Comparison of ENCODE assay signal across 8 cellular contexts in the genomic region with DNA sequence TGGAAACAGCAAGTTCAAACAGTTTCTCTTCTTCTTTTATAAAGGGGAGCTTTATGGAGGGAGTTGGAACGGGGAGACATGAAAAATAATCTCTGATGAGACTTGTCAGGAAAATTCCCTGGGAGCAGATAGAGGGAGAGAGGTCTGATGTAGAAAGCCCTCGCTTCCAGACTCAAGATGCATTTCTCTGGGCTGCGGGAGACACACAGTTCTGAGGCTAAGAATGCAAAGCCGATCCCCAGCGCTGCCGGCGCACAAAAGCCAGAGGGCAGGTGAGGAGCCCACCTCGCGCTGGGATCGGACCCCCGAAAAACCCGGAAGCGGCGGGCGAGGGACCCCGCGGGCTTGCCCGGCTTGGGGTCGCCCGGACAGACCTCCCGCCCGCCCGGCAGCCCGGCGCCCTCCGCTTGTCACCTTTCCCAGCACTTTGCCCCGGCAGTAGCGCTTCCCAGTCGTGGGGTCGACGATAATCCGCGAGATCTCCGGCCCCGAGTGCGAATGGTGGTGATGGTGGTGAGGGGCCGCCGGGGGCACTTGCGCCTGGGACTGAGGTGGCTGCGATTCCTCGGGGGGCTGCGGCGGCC. TPM values are rescaled to one million over a fixed set of nuclear protein-coding genes. Genes with fewer than 3 reads are reported as not detected.
DNase-seq lines count a peak whose midpoint lies in the region; ATAC-seq, FAIRE-seq and TF ChIP-seq lines count a peak whose summit lies in the region.

No MANE protein-coding gene starts in this region.

- peaks cover 2% of the 10 kb centered on the region for H3K36me3 Mint-ChIP-seq in CD8-positive, alpha-beta T cell
- H3K36me3 Mint-ChIP-seq in H9 (ENCODE audit: insufficient read depth in 1 of 3, low read depth in 3 of 3) = peaks cover 3 to 38% (median 31%) of the 10 kb centered on the region in 3 experiments
- peaks cover 3 to 8% of the 10 kb centered on the region in 2 donors for H3K36me3 Mint-ChIP-seq in stimulated activated naive B cell treated with anti-CD40 and anti-IgM and Interleukin-4, amounts not matched to agents 10 μg/mL and 1 μg/mL and 100 μg/mL, for 72 hours

- CTCF ChIA-PET in CD8-positive, alpha-beta T cell (lab: Charles Lee) = interaction anchor here (0.9 to 7.5 kb wide), 6 partner anchors 11 to 1161 kb away, joined by 3 to 68 read pairs (median 6); no protein-coding TSS in a partner anchor

- H3K9me3 ChIP-seq in CD8-positive, alpha-beta T cell (ENCODE audit: low read length) = no peaks in the 10 kb centered on the region
- H3K9me3 ChIP-seq in H9 (ENCODE audit: control insufficient read depth, low read depth, low read length) = no peaks in the 10 kb centered on the region

- peak overlapping the region; percentile 78 for H3K14ac ChIP-seq in H9 (ENCODE audit: insufficient read depth, low read length)

- H3K4ac ChIP-seq in H9 (ENCODE audit: low read depth, low read length) = no peak overlapping the region

- peak overlapping the region; percentile 42 for H3K9ac ChIP-seq in H9 (ENCODE audit: extremely low read depth, insufficient read length, low read length)

- peak overlapping the region; percentile 81 for H3K4me3 ChIP-seq in CD8-positive, alpha-beta T cell (ENCODE audit: low read depth, low read length)
- H3K4me3 ChIP-seq in cardiac fibroblast (replicated peaks in 1 of 2; ENCODE audit: low read depth in 2 of 2, low read length in 2 of 2) = peak overlapping the region; percentile 89 to 92

- no peak for TF ChIP-seq CTCF in CD8-positive, alpha-beta T cell (IDR thresholded peaks at IDR 0.05)
- no peak for TF ChIP-seq CTCF in H9 (conservative IDR thresholded peaks at IDR 0.05)
- TF ChIP-seq CTCF in cardiac fibroblast (IDR thresholded peaks at IDR 0.05; ENCODE audit: low read depth, low read length) = no peak

- H3K36me3 ChIP-seq in CD8-positive, alpha-beta T cell (ENCODE audit: insufficient read depth, low read length) = no peaks in the 10 kb centered on the region

- POLR2A ChIA-PET in CD8-positive, alpha-beta T cell (lab: Charles Lee) = interaction anchor here (1.8 kb wide), 1 partner anchor 680 kb away, joined by 5 read pairs; no protein-coding TSS in a partner anchor

- peaks cover 2% of the 10 kb centered on the region; the same call in 1 of the 2 replicates for H3K79me2 ChIP-seq in H9 (ENCODE audit: insufficient read depth, low read length)

- H3K18ac ChIP-seq in H9 (ENCODE audit: insufficient read length, low read depth, low read length) = no peak overlapping the region

- H2AFZ ChIP-seq in H9 (ENCODE audit: low read length) = no peak overlapping the region

- FAIRE-seq in RCC 7860 (lab: Jason Lieb, UNC) = no peak

- H2BK120ac ChIP-seq in H9 (ENCODE audit: low read depth, low read length, poor library complexity, severe bottlenecking) = no peak overlapping the region

- H3K56ac ChIP-seq in H9 (ENCODE audit: insufficient read length, low read depth, low read length) = no peak overlapping the region

- H3K4me1 ChIP-seq in CD8-positive, alpha-beta T cell (ENCODE audit: insufficient read depth, low read length) = peaks cover 7% of the 10 kb centered on the region
- H3K4me1 ChIP-seq in H9 (ENCODE audit: insufficient read depth, low read length) = no peaks in the 10 kb centered on the region

- H2BK5ac ChIP-seq in H9 (ENCODE audit: insufficient read length, low read length) = no peak overlapping the region

- peak in 5 of 7 experiments; percentile 5 to 24 (median 18) for DNase-seq in CD8-positive, alpha-beta T cell
- DNase-seq in H9 (peak; percentile 33), RCC 7860 (ENCODE audit: low spot score) (peak; percentile 21), cardiac fibroblast (ENCODE audit: low read depth in 2 of 2) (peak; percentile 59 to 67), kidney tubule cell (ENCODE audit: low spot score) (peak; percentile 63), T-helper 9 cell (no peak)
- DNase-seq in stimulated activated naive B cell treated with anti-CD40 and anti-IgM and Interleukin-4, amounts not matched to agents 10 μg/mL and 1 μg/mL and 100 μg/mL, for 72 hours = peak; percentile 18

- peak overlapping the region; percentile 79 for H3K27ac ChIP-seq in CD8-positive, alpha-beta T cell (ENCODE audit: low read depth, low read length)
- no peak overlapping the region for H3K27ac ChIP-seq in H9 (ENCODE audit: insufficient read length, low read depth, low read length)

- ATAC-seq in CD8-positive, alpha-beta T cell = no peak
- ATAC-seq in stimulated activated naive B cell treated with anti-CD40 and anti-IgM and Interleukin-4, amounts not matched to agents 10 μg/mL and 1 μg/mL and 100 μg/mL, for 72 hours (replicated peaks) = peak; percentile 0 to 1
- no peak for ATAC-seq in GM21786 (IDR thresholded peaks at IDR 0.05; ENCODE audit: unreplicated experiment)

- no peak overlapping the region for H4K91ac ChIP-seq in H9 (ENCODE audit: insufficient read length, low read depth, low read length)

- no peak overlapping the region for H2BK15ac ChIP-seq in H9 (ENCODE audit: low read depth, low read length)

- no peak overlapping the region for H4K8ac ChIP-seq in H9 (replicated peaks; ENCODE audit: insufficient read length, low read depth, low read length)

- peak overlapping the region; percentile 72 for H3K4me2 ChIP-seq in H9 (ENCODE audit: insufficient read depth, insufficient read length, low read length)

- intact Hi-C loops in CD8-positive, alpha-beta T cell (cut with DNase I, micrococcal nuclease) = loop anchor here in 1 of 2 experiments (1.0 kb wide), 1 partner anchor 964 kb away; no protein-coding TSS in a partner anchor

- no peaks in the 10 kb centered on the region for H4K20me1 ChIP-seq in H9 (ENCODE audit: control insufficient read depth, insufficient read depth, insufficient read length)

- H3K79me1 ChIP-seq in H9 (ENCODE audit: insufficient read depth, low read depth, low read length, poor library complexity, severe bottlenecking) = no peaks in the 10 kb centered on the region

- H3K9me3 Mint-ChIP-seq in CD8-positive, alpha-beta T cell = no peaks in the 10 kb centered on the region
- no peaks in the 10 kb centered on the region for H3K9me3 Mint-ChIP-seq in H9
- no peaks in the 10 kb centered on the region for H3K9me3 Mint-ChIP-seq in stimulated activated naive B cell treated with anti-CD40 and anti-IgM and Interleukin-4, amounts not matched to agents 10 μg/mL and 1 μg/mL and 100 μg/mL, for 72 hours

- peak overlapping the region; percentile 90 for H3K4me3 Mint-ChIP-seq in CD8-positive, alpha-beta T cell
- peak overlapping the region; percentile 82 to 85 for H3K4me3 Mint-ChIP-seq in H9
- peak overlapping the region; percentile 86 to 92 for H3K4me3 Mint-ChIP-seq in stimulated activated naive B cell treated with anti-CD40 and anti-IgM and Interleukin-4, amounts not matched to agents 10 μg/mL and 1 μg/mL and 100 μg/mL, for 72 hours

- H4K5ac ChIP-seq in H9 (ENCODE audit: insufficient read length, low read depth, low read length) = no peak overlapping the region

- H3K23ac ChIP-seq in H9 (ENCODE audit: insufficient read length, low read depth, low read length) = no peak overlapping the region

- no peak overlapping the region for H2BK20ac ChIP-seq in H9 (ENCODE audit: low read depth, low read length, poor library complexity, severe bottlenecking)

- WGBS in H9 (ENCODE audit: extremely low coverage, insufficient read length, low lambda C conversion rate) = no CpG with 5 or more reads among the region's 43 CpGs

- H3K23me2 ChIP-seq in H9 (ENCODE audit: insufficient read length, low read depth, low read length, poor library complexity, severe bottlenecking) = peaks cover 5% of the 10 kb centered on the region

- peaks cover 8% of the 10 kb centered on the region for H3K27me3 ChIP-seq in CD8-positive, alpha-beta T cell (ENCODE audit: insufficient read depth, low read length)
- no peaks in the 10 kb centered on the region for H3K27me3 ChIP-seq in H9 (ENCODE audit: insufficient read depth, low read length)

- H3K27ac Mint-ChIP-seq in CD8-positive, alpha-beta T cell = peak overlapping the region; percentile 83
- H3K27ac Mint-ChIP-seq in H9 = no peak overlapping the region; a peak in 1 of 7 replicates
- peak overlapping the region; percentile 90 for H3K27ac Mint-ChIP-seq in stimulated activated naive B cell treated with anti-CD40 and anti-IgM and Interleukin-4, amounts not matched to agents 10 μg/mL and 1 μg/mL and 100 μg/mL, for 72 hours

- no peak overlapping the region for H2AK5ac ChIP-seq in H9 (ENCODE audit: insufficient read length, low read length)

- H3K4me1 Mint-ChIP-seq in CD8-positive, alpha-beta T cell (ENCODE audit: low read depth) = peaks cover 13% of the 10 kb centered on the region
- H3K4me1 Mint-ChIP-seq in H9 = peaks cover 25 to 33% of the 10 kb centered on the region in 2 experiments
- peaks cover 7 to 15% of the 10 kb centered on the region in 2 donors for H3K4me1 Mint-ChIP-seq in stimulated activated naive B cell treated with anti-CD40 and anti-IgM and Interleukin-4, amounts not matched to agents 10 μg/mL and 1 μg/mL and 100 μg/mL, for 72 hours

- no peak overlapping the region for H3T11ph ChIP-seq in H9 (ENCODE audit: low read length)

- peaks cover 11% of the 10 kb centered on the region for H3K27me3 Mint-ChIP-seq in CD8-positive, alpha-beta T cell (ENCODE audit: low read depth)
- H3K27me3 Mint-ChIP-seq in H9 (ENCODE audit: low read depth) = no peaks in the 10 kb centered on the region; the same call in 1 of the 2 replicates
- no peaks in the 10 kb centered on the region for H3K27me3 Mint-ChIP-seq in stimulated activated naive B cell treated with anti-CD40 and anti-IgM and Interleukin-4, amounts not matched to agents 10 μg/mL and 1 μg/mL and 100 μg/mL, for 72 hours

- H2BK12ac ChIP-seq in H9 (ENCODE audit: insufficient read length, low read depth, low read length) = no peak overlapping the region

RNA-seq across cellular contexts. Expression of gene PLK2, which starts 0.5 kb away (rescaled TPM):
- total RNA-seq in CD8-positive, alpha-beta T cell = 10 to 100 TPM; 53.3 to 68.1 TPM
- 24.3 and 26.2 TPM in 2 replicates for total RNA-seq in H9 (2021)

RNA-seq across cellular contexts. Expression of gene GAPT, which starts 31.9 kb away (rescaled TPM):
- total RNA-seq in CD8-positive, alpha-beta T cell = under 1 TPM in 1 of 2 experiments, not detected in 1; 0.54 TPM
- total RNA-seq in H9 (2021) = not detected in 2 replicates

Comparison
In these comparisons a context has a peak if more than half of its experiments do, and no peak if none do; other contexts are left out.
1. ATAC-seq: peak in stimulated activated naive B cell treated with anti-CD40 and anti-IgM and Interleukin-4, amounts not matched to agents 10 μg/mL and 1 μg/mL and 100 μg/mL, for 72 hours (2 of 2); none in CD8-positive, alpha-beta T cell (single experiment) and GM21786 (single experiment).
2. H3K27ac Mint-ChIP-seq: peak in CD8-positive, alpha-beta T cell (single experiment) and stimulated activated naive B cell treated with anti-CD40 and anti-IgM and Interleukin-4, amounts not matched to agents 10 μg/mL and 1 μg/mL and 100 μg/mL, for 72 hours (single experiment); none in H9 (0 of 3).
3. Peak in every context shown above with its lines, with median percentiles within 50 percentile points of each other: H3K4me3 Mint-ChIP-seq.